Comparison of ENCODE assay signal across 15 cellular contexts in the genomic region with DNA sequence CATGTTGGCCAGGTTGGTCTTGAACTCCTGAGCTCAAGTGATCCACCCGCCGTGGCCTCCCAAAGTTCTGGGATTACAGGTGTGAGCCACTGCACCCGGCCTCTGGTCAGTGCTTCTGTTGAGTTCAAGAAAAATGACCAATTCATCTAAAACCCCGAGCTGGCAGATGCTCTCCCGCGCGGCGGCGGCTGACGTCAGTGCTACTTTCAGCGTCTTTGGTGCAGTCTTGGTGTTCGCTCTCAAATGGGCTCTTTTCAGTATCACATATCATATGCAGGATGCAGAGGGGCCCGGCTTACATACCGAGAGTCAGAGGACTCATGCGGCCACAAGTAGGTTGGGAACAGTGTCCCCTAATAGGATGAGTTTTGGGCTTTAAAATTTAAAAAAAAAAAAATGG.
"Had no signal": no experiment of that assay in that cellular context is flagged by ENCODE, and none has a peak within 500 bp of the region (broad histone marks: within the 10 kb centered on the region; RNA-seq: fewer than 3 reads in every experiment).

No MANE protein-coding gene starts in this region.

- H3K9me3 ChIP-seq: heart left ventricle, pancreas, spleen had no signal

- H3K27ac ChIP-seq: brain microvascular endothelial cell, spleen had no signal

- DNase-seq: activated CD4-positive, alpha-beta memory T cell treated with anti-CD3 and anti-CD28 coated beads, Interleukin-2, amount 10 ng/mL, durations not matched to agents 7 days and 5 days; activated gamma-delta T cell; activated naive CD8-positive, alpha-beta T cell treated with anti-CD3 and anti-CD28 coated beads for 36 hours; activated T-cell treated with anti-CD3 and anti-CD28 coated beads, Interleukin-2, amount 50 U/mL, for 48 hours; brain microvascular endothelial cell; cerebellar nuclear complex; islet precursor cell; pancreas; spleen; stimulated activated CD4-positive, alpha-beta T cell treated with anti-CD3 and anti-CD28 coated beads, Interleukin-1b, Interleukin-23, amount 100 ng/mL, for 48 hours; substantia nigra; T-helper 9 cell had no signal

- ATAC-seq: heart left ventricle; stimulated activated memory B cell treated with anti-CD40 and anti-IgM and Interleukin-4, amounts not matched to agents 10 μg/mL and 1 μg/mL and 100 μg/mL, for 72 hours had no signal

- H3K27me3 ChIP-seq: brain microvascular endothelial cell, foreskin keratinocyte, heart left ventricle, pancreas, spleen had no signal

- H3K36me3 ChIP-seq: brain microvascular endothelial cell, heart left ventricle, pancreas had no signal

- H3K4me3 ChIP-seq: heart left ventricle, pancreas, spleen had no signal
